In the genomic region with DNA sequence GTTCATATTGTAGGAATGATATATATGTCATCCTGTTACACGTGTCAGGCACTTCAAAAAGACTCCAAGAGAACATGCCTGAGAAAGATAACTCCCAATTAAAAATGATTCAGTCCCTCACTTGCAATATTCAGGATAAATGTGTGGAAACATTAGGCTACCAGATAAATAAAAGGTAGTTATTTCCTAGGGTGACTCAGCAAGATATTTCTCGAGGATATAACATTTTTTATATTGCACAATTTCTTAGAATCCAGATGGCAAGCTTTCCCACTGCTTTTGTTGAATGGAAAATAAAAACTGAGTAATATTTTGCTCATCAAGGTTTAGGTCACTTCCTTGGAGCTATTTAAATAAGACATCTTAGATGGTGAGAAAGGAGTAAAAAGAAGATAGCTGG, we compare ENCODE assay signal across 17 cellular contexts.
A peak's percentile ranks its signal among the peaks of the same experiment; 100 is the strongest.
DNase-seq lines count a peak whose midpoint lies in the region; ATAC-seq, FAIRE-seq and TF ChIP-seq lines count a peak whose summit lies in the region.
"Had no signal": no experiment of that assay in that cellular context is flagged by ENCODE, and none has a peak within 500 bp of the region (broad histone marks: within the 10 kb centered on the region; RNA-seq: fewer than 3 reads in every experiment).

No MANE protein-coding gene starts in this region.

- FAIRE-seq in RCC 7860 (lab: Jason Lieb, UNC): peak; percentile 49
- FAIRE-seq: GM12878, kidney had no signal

- H3K14ac ChIP-seq in trophoblast cell (ENCODE audit: low read length): no peak overlapping the region

- peak; percentile 73 for DNase-seq in GM03348 (ENCODE audit: low spot score)
- DNase-seq in RCC 7860 (ENCODE audit: low spot score): peak; percentile 61
- DNase-seq in epithelial cell of esophagus (ENCODE audit: low read depth): peak; percentile 92
- peak; percentile 29 to 83 for DNase-seq in trophoblast cell
- no peak for DNase-seq in HuH-7.5 (ENCODE audit: low spot score)
- no peak for DNase-seq in NCI-H446 treated with DMSO at 0.1 percent for 48 hours (lab: John Stamatoyannopoulos, UW)
- DNase-seq in activated CD8-positive, alpha-beta memory T cell treated with anti-CD3 and anti-CD28 coated beads, Interleukin-2, amount 50 U/mL, for 48 hours: no peak
- DNase-seq: activated CD4-positive, alpha-beta T cell treated with anti-CD3 and anti-CD28 coated beads for 36 hours; kidney; naive B cell; NCI-H774; thyroid gland had no signal

- no peaks in the 10 kb centered on the region for H3K9me3 ChIP-seq in trophoblast cell (ENCODE audit: insufficient read depth, low read depth, low read length)
- H3K9me3 ChIP-seq: esophagus muscularis mucosa, thyroid gland had no signal

- H3K4me3 ChIP-seq in epithelial cell of esophagus (ENCODE audit: low read length): no peak overlapping the region
- H3K4me3 ChIP-seq in trophoblast cell (ENCODE audit: low read depth, low read length): no peak overlapping the region
- H3K4me3 ChIP-seq: cardiac muscle cell, esophagus muscularis mucosa, GM12878, skin epidermis, thyroid gland had no signal

- no peak for TF ChIP-seq CTCF in epithelial cell of esophagus (IDR thresholded peaks at IDR 0.05; ENCODE audit: insufficient read depth, low read depth, low read length, missing control alignments)

- H3K36me3 ChIP-seq in trophoblast cell (ENCODE audit: control insufficient read depth in 1 of 2, insufficient read depth in 2 of 2, low read length in 2 of 2): no peaks in the 10 kb centered on the region
- H3K36me3 ChIP-seq: cardiac muscle cell, esophagus muscularis mucosa, thyroid gland had no signal

- no peaks in the 10 kb centered on the region for H3K27me3 ChIP-seq in trophoblast cell (ENCODE audit: insufficient read depth, low read length)
- H3K27me3 ChIP-seq: cardiac muscle cell, esophagus muscularis mucosa, thyroid gland had no signal

- no CpG with 5 or more reads among the region's 2 CpGs for WGBS in trophoblast cell (ENCODE audit: extremely low coverage, insufficient coverage, insufficient read length)

- H2BK120ac ChIP-seq in trophoblast cell (ENCODE audit: insufficient read depth, low read length, poor library complexity): no peak overlapping the region

- no peak overlapping the region for H3K18ac ChIP-seq in trophoblast cell (ENCODE audit: low read length)

- H2AFZ ChIP-seq in trophoblast cell (ENCODE audit: insufficient read depth, low read length, poor library complexity): no peak overlapping the region

- no peak overlapping the region for H4K12ac ChIP-seq in trophoblast cell (ENCODE audit: low read depth, low read length)

- no peaks in the 10 kb centered on the region for H3K79me1 ChIP-seq in trophoblast cell (ENCODE audit: low read length)

- H2AK5ac ChIP-seq in trophoblast cell (ENCODE audit: low read length): no peak overlapping the region

- ATAC-seq in GM21737 (IDR thresholded peaks at IDR 0.05; ENCODE audit: unreplicated experiment): no peak
- ATAC-seq: GM12878 had no signal

- H3K4me2 ChIP-seq in trophoblast cell (ENCODE audit: low read length): no peak overlapping the region

- H2BK12ac ChIP-seq in trophoblast cell (ENCODE audit: low read length): no peak overlapping the region

- no peak overlapping the region for H3K23ac ChIP-seq in trophoblast cell (ENCODE audit: low read length)

- no peaks in the 10 kb centered on the region for H3K4me1 ChIP-seq in trophoblast cell (ENCODE audit: control insufficient read depth in 1 of 2, insufficient read depth in 2 of 2, low read length in 2 of 2)
- H3K4me1 ChIP-seq: esophagus muscularis mucosa, thyroid gland had no signal

- H2BK5ac ChIP-seq in trophoblast cell (ENCODE audit: low read depth, low read length, poor library complexity): no peak overlapping the region

- no peak overlapping the region for H4K91ac ChIP-seq in trophoblast cell (ENCODE audit: low read depth, low read length)

- H3K27ac ChIP-seq in trophoblast cell (ENCODE audit: low read depth, low read length): no peak overlapping the region
- H3K27ac ChIP-seq: cardiac muscle cell, esophagus muscularis mucosa, skin epidermis, thyroid gland had no signal

- H3K9ac ChIP-seq in trophoblast cell (ENCODE audit: low read length): no peak overlapping the region

- no peak overlapping the region for H4K8ac ChIP-seq in trophoblast cell (ENCODE audit: low read depth, low read length)

- H3K79me2 ChIP-seq in trophoblast cell (ENCODE audit: control insufficient read depth, insufficient read depth, low read length, poor library complexity): no peaks in the 10 kb centered on the region

- no peak overlapping the region for H3K4ac ChIP-seq in trophoblast cell (ENCODE audit: low read depth, low read length)

Comparison
In these comparisons a context has a peak if more than half of its experiments do, and no peak if none do; other contexts are left out.
1. DNase-seq: peak in GM03348 (single experiment), RCC 7860 (single experiment), epithelial cell of esophagus (single experiment) and trophoblast cell (2 of 2); none in HuH-7.5 (single experiment), NCI-H446 treated with DMSO at 0.1 percent for 48 hours (single experiment) and activated CD8-positive, alpha-beta memory T cell treated with anti-CD3 and anti-CD28 coated beads, Interleukin-2, amount 50 U/mL, for 48 hours (single experiment).